Comparison of ENCODE assay signal across 24 cellular contexts in genomic region chr12:120175062-120175461, GRCh38. TPM values are rescaled to one million over a fixed set of nuclear protein-coding genes. Genes with fewer than 3 reads are reported as not detected.
DNase-seq lines count a peak whose midpoint lies in the region; ATAC-seq, FAIRE-seq and TF ChIP-seq lines count a peak whose summit lies in the region.
"Had no signal": no experiment of that assay in that cellular context is flagged by ENCODE, and none has a peak within 500 bp of the region (broad histone marks: within the 10 kb centered on the region; RNA-seq: fewer than 3 reads in every experiment).

No MANE protein-coding gene starts in this region.

- no TSS peak for BruUV-seq in GM12878 (replicated peaks; lab: Mats Ljungman, UMichigan)

- SMC1A ChIA-PET in GM12878 (lab: Charles Lee; ENCODE audit: uncharacterized antibody, unreplicated experiment): no interaction called here

- no peak for TF ChIP-seq CTCF in GM12878 (IDR thresholded peaks at IDR 0.05 in 2 of 3, conservative IDR thresholded peaks at IDR 0.05 in 1 of 3; ENCODE audit: control insufficient read depth in 2 of 3, extremely low read depth in 1 of 3, insufficient read depth in 1 of 3, low read depth in 3 of 3, low read length in 3 of 3)

- peaks cover 24% of the 10 kb centered on the region for H3K4me1 ChIP-seq in BLaER1
- peaks cover 2% of the 10 kb centered on the region; the same call in 1 of the 2 replicates for H3K4me1 ChIP-seq in GM12878 (ENCODE audit: control insufficient read depth, insufficient read depth, low read length)
- H3K4me1 ChIP-seq: A549, SJSA1 had no signal

- peak overlapping the region; percentile 75 for H3K4me2 ChIP-seq in BLaER1
- H3K4me2 ChIP-seq in GM12878 (ENCODE audit: control insufficient read depth, insufficient read depth): no peak overlapping the region
- H3K4me2 ChIP-seq: A549, KMS-11 had no signal

- H3K4me3 Mint-ChIP-seq in stimulated activated naive B cell treated with anti-CD40 and anti-IgM and Interleukin-4, amounts not matched to agents 10 μg/mL and 1 μg/mL and 100 μg/mL, for 72 hours: no peak overlapping the region
- H3K4me3 Mint-ChIP-seq: CD4-positive, CD25-positive, alpha-beta regulatory T cell; T-cell had no signal

- POLR2A ChIA-PET in GM12878 (lab: Charles Lee): interaction anchor here (0.6 to 1.5 kb wide), 4 partner anchors 25 to 297 kb away, joined by 3 to 5 read pairs (median 4); no protein-coding TSS in a partner anchor

- H3K27me3 ChIP-seq in BLaER1 (no peaks in the 10 kb centered on the region), GM12878 (replicated peaks in 1 of 2; ENCODE audit: control insufficient read depth in 2 of 2, insufficient read depth in 2 of 2, low read length in 1 of 2) (no peaks in the 10 kb centered on the region)
- H3K27me3 ChIP-seq: SJSA1 had no signal

- CTCF ChIA-PET in GM12878 (lab: Yijun Ruan, JAX): interaction anchor here (7.5 kb wide), 1 partner anchor 26 kb away, joined by 27 read pairs; the partner anchor contains the start of gene RPLP0

- H2AFZ ChIP-seq in GM12878 (ENCODE audit: control insufficient read depth, low read depth, low read length): no peak overlapping the region

- no peaks in the 10 kb centered on the region for H3K27me3 Mint-ChIP-seq in stimulated activated naive B cell treated with anti-CD40 and anti-IgM and Interleukin-4, amounts not matched to agents 10 μg/mL and 1 μg/mL and 100 μg/mL, for 72 hours
- H3K27me3 Mint-ChIP-seq: CD4-positive, CD25-positive, alpha-beta regulatory T cell; IgD-negative memory B cell; T-cell had no signal

- intact Hi-C loops in GM12878 (cut with micrococcal nuclease; ENCODE audit: unreplicated experiment): no loop called here

- RAD21 ChIA-PET in GM12878 (lab: Charles Lee; ENCODE audit: unreplicated experiment): interaction anchor here (0.6 to 1.4 kb wide), 3 partner anchors 21 to 503 kb away, joined by 3 to 5 read pairs (median 3); no protein-coding TSS in a partner anchor

- H3K36me3 ChIP-seq in BLaER1 (peaks cover 97% of the 10 kb centered on the region), GM12878 (ENCODE audit: control insufficient read depth in 2 of 2, insufficient read depth in 2 of 2, low read length in 1 of 2) (peaks cover 39 to 45% of the 10 kb centered on the region in 2 experiments)

- H3K9me3 Mint-ChIP-seq in stimulated activated naive B cell treated with anti-CD40 and anti-IgM and Interleukin-4, amounts not matched to agents 10 μg/mL and 1 μg/mL and 100 μg/mL, for 72 hours: no peaks in the 10 kb centered on the region
- H3K9me3 Mint-ChIP-seq: CD4-positive, CD25-positive, alpha-beta regulatory T cell; IgD-negative memory B cell; T-cell had no signal

- WGBS in GM12878 (ENCODE audit: insufficient coverage, insufficient replicate concordance, low lambda C conversion rate, missing lambda C conversion rate): 7% methylated on average over 5 of the region's 5 CpGs

- H3K9me3 ChIP-seq in BLaER1 (no peaks in the 10 kb centered on the region), GM12878 (replicated peaks; ENCODE audit: control insufficient read depth, insufficient read depth, low read length) (no peaks in the 10 kb centered on the region)
- H3K9me3 ChIP-seq: A549, SJSA1 had no signal

- H3K4me1 Mint-ChIP-seq in stimulated activated naive B cell treated with anti-CD40 and anti-IgM and Interleukin-4, amounts not matched to agents 10 μg/mL and 1 μg/mL and 100 μg/mL, for 72 hours: peaks cover 14 to 22% of the 10 kb centered on the region in 2 donors
- H3K4me1 Mint-ChIP-seq: CD4-positive, CD25-positive, alpha-beta regulatory T cell; T-cell had no signal

- in situ Hi-C loops in GM12878 (cut with MboI): no loop called here

- TF ChIP-seq EP300 in GM12878 (IDR thresholded peaks at IDR 0.05; ENCODE audit: borderline replicate concordance in 1 of 2, control insufficient read depth in 1 of 2, low read depth in 2 of 2, low read length in 2 of 2): no peak

- DNase-seq in GM12878 (ENCODE audit: low read depth, low spot score) (peak; percentile 57), ecto neural progenitor cell (ENCODE audit: low spot score) (no peak), DMS79 treated with DMSO at 0.1 percent for 48 hours (lab: John Stamatoyannopoulos, UW) (no peak)
- no peak for DNase-seq in stimulated activated naive B cell treated with anti-CD40 and anti-IgM and Interleukin-4, amounts not matched to agents 10 μg/mL and 1 μg/mL and 100 μg/mL, for 72 hours
- DNase-seq: CD4-positive, CD25-positive, alpha-beta regulatory T cell; DMS153; HCEC 1CT; NCI-H1048; NCI-H1694; NCI-H2081 treated with DMSO at 0.1 percent for 48 hours; NCI-H2227 treated with DMSO at 0.1 percent for 48 hours; NCI-H526 treated with DMSO at 0.1 percent for 48 hours; Right ventricle myocardium superior; RPMI8226; T-cell had no signal

- TF ChIP-seq POLR2A in GM12878 (IDR thresholded peaks at IDR 0.05; ENCODE audit: low read depth, low read length): no peak

- no peaks in the 10 kb centered on the region for H3K79me2 ChIP-seq in GM12878 (ENCODE audit: control insufficient read depth, insufficient read depth, low read length)

- ATAC-seq in HG03060 (IDR thresholded peaks at IDR 0.05; ENCODE audit: low read depth, unreplicated experiment) (peak; percentile 44), GM12878 (peak; percentile 61), GM19467 (IDR thresholded peaks at IDR 0.05; ENCODE audit: unreplicated experiment) (no peak)
- peak; percentile 74 to 80 for ATAC-seq in stimulated activated naive B cell treated with anti-CD40 and anti-IgM and Interleukin-4, amounts not matched to agents 10 μg/mL and 1 μg/mL and 100 μg/mL, for 72 hours (replicated peaks)
- ATAC-seq: A549, T-cell had no signal

- no peak for FAIRE-seq in GM12878 (lab: Jason Lieb, UNC)
- FAIRE-seq: A549, H1 had no signal

- no peak for TF ChIP-seq RAD21 in GM12878 (IDR thresholded peaks at IDR 0.05; ENCODE audit: insufficient read depth, low read depth, low read length)

- H3K9ac ChIP-seq in BLaER1 (peak overlapping the region; percentile 59; the same call in 1 of the 2 replicates), GM12878 (ENCODE audit: control insufficient read depth, insufficient read depth, low read length) (no peak overlapping the region)
- H3K9ac ChIP-seq: KMS-11 had no signal

- H4K20me1 ChIP-seq in BLaER1: peaks cover 36% of the 10 kb centered on the region
- H4K20me1 ChIP-seq in GM12878 (ENCODE audit: control insufficient read depth, insufficient read depth): no peaks in the 10 kb centered on the region

- peaks cover 57 to 60% of the 10 kb centered on the region in 2 donors for H3K36me3 Mint-ChIP-seq in stimulated activated naive B cell treated with anti-CD40 and anti-IgM and Interleukin-4, amounts not matched to agents 10 μg/mL and 1 μg/mL and 100 μg/mL, for 72 hours

- no peak overlapping the region for H3K4me3 ChIP-seq in BLaER1
- H3K4me3 ChIP-seq in GM12878: no peak overlapping the region
- H3K4me3 ChIP-seq: A549, SJSA1 had no signal

- H3K27ac ChIP-seq in BLaER1 (peak overlapping the region; percentile 80), GM12878 (ENCODE audit: control insufficient read depth, insufficient read depth) (no peak overlapping the region)
- H3K27ac ChIP-seq: A549, HL-60, KMS-11, SJSA1 had no signal

- no peak overlapping the region for H3K27ac Mint-ChIP-seq in stimulated activated naive B cell treated with anti-CD40 and anti-IgM and Interleukin-4, amounts not matched to agents 10 μg/mL and 1 μg/mL and 100 μg/mL, for 72 hours
- H3K27ac Mint-ChIP-seq: CD4-positive, CD25-positive, alpha-beta regulatory T cell; IgD-negative memory B cell; T-cell had no signal

RNA-seq across cellular contexts. Expression of gene GCN1, which starts 19.5 kb away (rescaled TPM):
- total RNA-seq in GM12878 (2013; cell fraction: nucleolus; rRNA removed): 380 and 510 TPM in 2 replicates
- total RNA-seq in GM12878 (2014; rRNA removed) (89.6 and 90.7 TPM in 2 replicates), GM12878 (2014; rRNA removed; fragmentation: Illumina TruSeq; extraction: Trizol) (41.6 and 43.8 TPM in 2 replicates), GM12878 (2021) (137 and 150 TPM in 2 replicates)
- 53.5 TPM for polyA plus RNA-seq in GM12878 (2011; ENCODE audit: low read depth)
- polyA plus RNA-seq in GM12878 (2011; rRNA removed) (22.8 and 39.8 TPM in 2 replicates), GM12878 (2014; fragmentation: Illumina TruSeq; extraction: Trizol) (40.8 and 54.4 TPM in 2 replicates), GM12878 (2014; fragmentation: Nextera tagmentation; extraction: Ambion mirVana) (10 to 100 TPM; 10.8 to 12.1 TPM), GM12878 (2014; rRNA removed) (95.3 and 102 TPM in 2 replicates), GM12878 (2016; fragmentation: Nextera tagmentation; extraction: Ambion mirVana) (10 to 100 TPM; 62.2 to 65.1 TPM)
- 40.6 and 52.3 TPM in 2 replicates for polyA plus RNA-seq in GM12878 (2011; cell fraction: cytosol; rRNA removed)
- polyA plus RNA-seq in GM12878 (2011; cell fraction: nucleus; rRNA removed): 433 and 567 TPM in 2 replicates
- polyA plus RNA-seq in GM12878 (2012): 49.9 and 56.2 TPM in 2 replicates
- polyA minus RNA-seq in GM12878 (2011; rRNA and poly(A)+ RNA removed): 131 and 147 TPM in 2 replicates
- 50.5 and 61.8 TPM in 2 replicates for polyA minus RNA-seq in GM12878 (2011; cell fraction: cytosol; rRNA and poly(A)+ RNA removed)
- 129 and 222 TPM in 2 replicates for polyA minus RNA-seq in GM12878 (2011; cell fraction: nucleus; rRNA and poly(A)+ RNA removed)

RNA-seq across cellular contexts. Expression of gene RPLP0, which starts 25.8 kb away (rescaled TPM):
- 746 and 806 TPM in 2 replicates for total RNA-seq in GM12878 (2013; cell fraction: nucleolus; rRNA removed)
- total RNA-seq in GM12878 (2014; rRNA removed) (6,095 and 6,267 TPM in 2 replicates), GM12878 (2014; rRNA removed; fragmentation: Illumina TruSeq; extraction: Trizol) (4,804 and 4,972 TPM in 2 replicates), GM12878 (2021) (4,342 and 4,473 TPM in 2 replicates)
- 10,931 TPM for polyA plus RNA-seq in GM12878 (2011; ENCODE audit: low read depth)
- polyA plus RNA-seq in GM12878 (2011; rRNA removed) (4,342 and 6,647 TPM in 2 replicates), GM12878 (2014; fragmentation: Illumina TruSeq; extraction: Trizol) (4,326 and 6,258 TPM in 2 replicates), GM12878 (2014; fragmentation: Nextera tagmentation; extraction: Ambion mirVana) (1,000 to 10,000 TPM; 6,784 to 8,495 TPM), GM12878 (2014; rRNA removed) (7,537 and 7,931 TPM in 2 replicates), GM12878 (2016; fragmentation: Nextera tagmentation; extraction: Ambion mirVana) (1,000 to 10,000 TPM; 2,171 to 2,235 TPM)
- 11,436 and 11,538 TPM in 2 replicates for polyA plus RNA-seq in GM12878 (2011; cell fraction: cytosol; rRNA removed)
- 3,468 and 4,357 TPM in 2 replicates for polyA plus RNA-seq in GM12878 (2011; cell fraction: nucleus; rRNA removed)
- 6,488 and 7,133 TPM in 2 replicates for polyA plus RNA-seq in GM12878 (2012)
- polyA minus RNA-seq in GM12878 (2011; rRNA and poly(A)+ RNA removed): 5,528 and 7,467 TPM in 2 replicates
- polyA minus RNA-seq in GM12878 (2011; cell fraction: cytosol; rRNA and poly(A)+ RNA removed): 1,348 and 1,626 TPM in 2 replicates
- 556 and 712 TPM in 2 replicates for polyA minus RNA-seq in GM12878 (2011; cell fraction: nucleus; rRNA and poly(A)+ RNA removed)

RNA-seq across cellular contexts. Expression of gene RAB35, which starts 58.5 kb away (rescaled TPM):
- 17.3 and 17.4 TPM in 2 replicates for total RNA-seq in GM12878 (2013; cell fraction: nucleolus; rRNA removed)
- total RNA-seq in GM12878 (2014; rRNA removed): 50.6 and 57.2 TPM in 2 replicates
- 33.1 and 37.3 TPM in 2 replicates for total RNA-seq in GM12878 (2014; rRNA removed; fragmentation: Illumina TruSeq; extraction: Trizol)
- 89.4 and 99.2 TPM in 2 replicates for total RNA-seq in GM12878 (2021)
- 30.2 TPM for polyA plus RNA-seq in GM12878 (2011; ENCODE audit: low read depth)
- polyA plus RNA-seq in GM12878 (2011; rRNA removed): 68.7 and 87.1 TPM in 2 replicates
- polyA plus RNA-seq in GM12878 (2011; cell fraction: cytosol; rRNA removed): 67.3 and 76.1 TPM in 2 replicates
- 75.4 and 101 TPM in 2 replicates for polyA plus RNA-seq in GM12878 (2011; cell fraction: nucleus; rRNA removed)
- 56.3 and 69.3 TPM in 2 replicates for polyA plus RNA-seq in GM12878 (2012)
- polyA plus RNA-seq in GM12878 (2014; fragmentation: Illumina TruSeq; extraction: Trizol): 28.9 and 44.7 TPM in 2 replicates
- 1 to 10 TPM in 1 of 2 experiments, under 1 TPM in 1; 0.76 to 2.0 TPM for polyA plus RNA-seq in GM12878 (2014; fragmentation: Nextera tagmentation; extraction: Ambion mirVana)
- 73.0 and 78.9 TPM in 2 replicates for polyA plus RNA-seq in GM12878 (2014; rRNA removed)
- polyA plus RNA-seq in GM12878 (2016; fragmentation: Nextera tagmentation; extraction: Ambion mirVana): 10 to 100 TPM; 42.4 to 42.9 TPM
- 59.2 and 76.6 TPM in 2 replicates for polyA minus RNA-seq in GM12878 (2011; rRNA and poly(A)+ RNA removed)
- polyA minus RNA-seq in GM12878 (2011; cell fraction: cytosol; rRNA and poly(A)+ RNA removed): 26.9 and 27.4 TPM in 2 replicates
- 8.9 and 19.6 TPM in 2 replicates for polyA minus RNA-seq in GM12878 (2011; cell fraction: nucleus; rRNA and poly(A)+ RNA removed)
